Comparison of ENCODE assay signal across 1 cellular context in genomic region chr21:44845418-44846200, GRCh38.
TF ChIP-seq lines count a peak whose summit lies in the region.

No MANE protein-coding gene starts in this region.

TF ChIP-seq in HepG2, 621 proteins besides CTCF, POLR2A, EP300 and RAD21 (continued from another document):
- TF ChIP-seq RNF219 (CRISPR knock-in tag; IDR thresholded peaks at IDR 0.05) (no peak), ZFY (CRISPR knock-in tag; IDR thresholded peaks at IDR 0.05) (peak; percentile 30; the same call in 1 of the 2 replicates), POLR2G (IDR thresholded peaks at IDR 0.05; ENCODE audit: low read depth, low read length) (peak; percentile 51), ZNF281 (CRISPR knock-in tag; IDR thresholded peaks at IDR 0.05; ENCODE audit: borderline replicate concordance) (no peak), HNF4G (IDR thresholded peaks at IDR 0.05; ENCODE audit: borderline replicate concordance, low read depth, low read length) (no peak), HNF4G (CRISPR knock-in tag; IDR thresholded peaks at IDR 0.05; ENCODE audit: borderline replicate concordance, low read depth) (no peak)
